In genomic region chr12:58681730-58682129, GRCh38 we compare ENCODE assay signal across 27 cellular contexts.
"Had no signal": no experiment of that assay in that cellular context is flagged by ENCODE, and none has a peak within 500 bp of the region (broad histone marks: within the 10 kb centered on the region; RNA-seq: fewer than 3 reads in every experiment).

No MANE protein-coding gene starts in this region.

- ATAC-seq: activated CD8-positive, alpha-beta memory T cell treated with anti-CD3 and anti-CD28 coated beads, Interleukin-2, amount 10 ng/mL, durations not matched to agents 7 days and 5 days; activated CD8-positive, alpha-beta T cell treated with anti-CD3 and anti-CD28 coated beads, Interleukin-2, amount 10 ng/mL, durations not matched to agents 7 days and 5 days; activated naive CD4-positive, alpha-beta T cell treated with anti-CD3 and anti-CD28 coated beads, Interleukin-2, amount 50 U/mL, for 72 hours; activated T-cell treated with anti-CD3 and anti-CD28 coated beads, Interleukin-2, amount 50 U/mL, for 72 hours; foreskin keratinocyte; heart right ventricle; left ventricle myocardium superior; sciatic nerve; stimulated activated effector memory CD8-positive, alpha-beta T cell treated with anti-CD3 and anti-CD28 coated beads, Interleukin-12 subunit alpha, Interleukin-12 subunit beta, amount 100 ng/mL, for 72 hours had no signal

- H3K4me3 Mint-ChIP-seq: activated CD8-positive, alpha-beta memory T cell treated with anti-CD3 and anti-CD28 coated beads, Interleukin-2, amount 10 ng/mL, durations not matched to agents 7 days and 5 days; activated CD8-positive, alpha-beta T cell treated with anti-CD3 and anti-CD28 coated beads, Interleukin-2, amount 10 ng/mL, durations not matched to agents 7 days and 5 days; activated T-cell treated with anti-CD3 and anti-CD28 coated beads, Interleukin-2, amount 50 U/mL, for 72 hours; central memory CD8-positive, alpha-beta T cell; nephron; stimulated activated effector memory CD8-positive, alpha-beta T cell treated with anti-CD3 and anti-CD28 coated beads, Interleukin-12 subunit alpha, Interleukin-12 subunit beta, amount 100 ng/mL, for 72 hours; stimulated activated naive CD8-positive, alpha-beta T cell treated with anti-CD3 and anti-CD28 coated beads, Interleukin-15, Interleukin-2, amounts not matched to agents 100 ng/mL and 50 ng/mL, for 24 hours; T-helper 2 cell treated with Interferon-gamma antibody and Interleukin-4, amounts not matched to agents 5 μg/mL and 100 μg/mL, for 36 hours had no signal

- H3K27ac Mint-ChIP-seq: activated CD8-positive, alpha-beta memory T cell treated with anti-CD3 and anti-CD28 coated beads, Interleukin-2, amount 10 ng/mL, durations not matched to agents 7 days and 5 days; activated CD8-positive, alpha-beta T cell treated with anti-CD3 and anti-CD28 coated beads, Interleukin-2, amount 10 ng/mL, durations not matched to agents 7 days and 5 days; activated naive CD4-positive, alpha-beta T cell treated with anti-CD3 and anti-CD28 coated beads, Interleukin-2, amount 50 U/mL, for 72 hours; activated T-cell treated with anti-CD3 and anti-CD28 coated beads, Interleukin-2, amount 50 U/mL, for 72 hours; nephron; stimulated activated effector memory CD8-positive, alpha-beta T cell treated with anti-CD3 and anti-CD28 coated beads, Interleukin-12 subunit alpha, Interleukin-12 subunit beta, amount 100 ng/mL, for 72 hours; stimulated activated naive CD8-positive, alpha-beta T cell treated with anti-CD3 and anti-CD28 coated beads, Interleukin-15, Interleukin-2, amounts not matched to agents 100 ng/mL and 50 ng/mL, for 24 hours; T-helper 2 cell treated with Interferon-gamma antibody and Interleukin-4, amounts not matched to agents 5 μg/mL and 100 μg/mL, for 36 hours had no signal

- H3K4me3 ChIP-seq: esophagus muscularis mucosa, heart right ventricle, skin epidermis, thoracic aorta had no signal

- DNase-seq: activated CD8-positive, alpha-beta memory T cell treated with anti-CD3 and anti-CD28 coated beads, Interleukin-2, amount 10 ng/mL, durations not matched to agents 7 days and 5 days; activated CD8-positive, alpha-beta T cell treated with anti-CD3 and anti-CD28 coated beads, Interleukin-2, amount 10 ng/mL, durations not matched to agents 7 days and 5 days; activated naive CD4-positive, alpha-beta T cell; activated T-cell treated with anti-CD3 and anti-CD28 coated beads, Interleukin-2, amount 50 U/mL, for 72 hours; dermis blood vessel endothelial cell; effector CD4-positive, alpha-beta T cell; foreskin keratinocyte; heart right ventricle; left ventricle myocardium superior; mammary epithelial cell; stimulated activated CD4-positive, alpha-beta T cell treated with anti-CD3 and anti-CD28 coated beads, Interleukin-12 subunit alpha, Interleukin-12 subunit beta, amount 100 ng/mL, for 4 hours; stimulated activated CD4-positive, alpha-beta T cell treated with anti-CD3 and anti-CD28 coated beads, Interleukin-4, amount 100 ng/mL, for 1 hour; trophoblast cell; WERI-Rb-1 had no signal

- H3K27me3 ChIP-seq: esophagus muscularis mucosa, foreskin keratinocyte, heart right ventricle had no signal

- H3K4me1 ChIP-seq: esophagus muscularis mucosa, foreskin keratinocyte, heart right ventricle had no signal

- H3K36me3 ChIP-seq: esophagus muscularis mucosa, heart right ventricle, thoracic aorta, WERI-Rb-1 had no signal

- H3K27me3 Mint-ChIP-seq: activated CD8-positive, alpha-beta memory T cell treated with anti-CD3 and anti-CD28 coated beads, Interleukin-2, amount 10 ng/mL, durations not matched to agents 7 days and 5 days; central memory CD8-positive, alpha-beta T cell; stimulated activated naive CD8-positive, alpha-beta T cell treated with anti-CD3 and anti-CD28 coated beads, Interleukin-15, Interleukin-2, amounts not matched to agents 100 ng/mL and 50 ng/mL, for 24 hours had no signal

- H3K27ac ChIP-seq: esophagus muscularis mucosa, foreskin keratinocyte, heart right ventricle, skin epidermis, thoracic aorta, WERI-Rb-1 had no signal

- H3K4me1 Mint-ChIP-seq: activated CD8-positive, alpha-beta memory T cell treated with anti-CD3 and anti-CD28 coated beads, Interleukin-2, amount 10 ng/mL, durations not matched to agents 7 days and 5 days; central memory CD8-positive, alpha-beta T cell; nephron; stimulated activated effector memory CD8-positive, alpha-beta T cell treated with anti-CD3 and anti-CD28 coated beads, Interleukin-12 subunit alpha, Interleukin-12 subunit beta, amount 100 ng/mL, for 72 hours had no signal

- H3K36me3 Mint-ChIP-seq: activated CD8-positive, alpha-beta memory T cell treated with anti-CD3 and anti-CD28 coated beads, Interleukin-2, amount 10 ng/mL, durations not matched to agents 7 days and 5 days; stimulated activated effector memory CD8-positive, alpha-beta T cell treated with anti-CD3 and anti-CD28 coated beads, Interleukin-12 subunit alpha, Interleukin-12 subunit beta, amount 100 ng/mL, for 72 hours had no signal

- FAIRE-seq: bronchial epithelial cell, TTC549, urothelium cell line had no signal
